9 cellular contexts compared by ENCODE assay signal in the genomic region with DNA sequence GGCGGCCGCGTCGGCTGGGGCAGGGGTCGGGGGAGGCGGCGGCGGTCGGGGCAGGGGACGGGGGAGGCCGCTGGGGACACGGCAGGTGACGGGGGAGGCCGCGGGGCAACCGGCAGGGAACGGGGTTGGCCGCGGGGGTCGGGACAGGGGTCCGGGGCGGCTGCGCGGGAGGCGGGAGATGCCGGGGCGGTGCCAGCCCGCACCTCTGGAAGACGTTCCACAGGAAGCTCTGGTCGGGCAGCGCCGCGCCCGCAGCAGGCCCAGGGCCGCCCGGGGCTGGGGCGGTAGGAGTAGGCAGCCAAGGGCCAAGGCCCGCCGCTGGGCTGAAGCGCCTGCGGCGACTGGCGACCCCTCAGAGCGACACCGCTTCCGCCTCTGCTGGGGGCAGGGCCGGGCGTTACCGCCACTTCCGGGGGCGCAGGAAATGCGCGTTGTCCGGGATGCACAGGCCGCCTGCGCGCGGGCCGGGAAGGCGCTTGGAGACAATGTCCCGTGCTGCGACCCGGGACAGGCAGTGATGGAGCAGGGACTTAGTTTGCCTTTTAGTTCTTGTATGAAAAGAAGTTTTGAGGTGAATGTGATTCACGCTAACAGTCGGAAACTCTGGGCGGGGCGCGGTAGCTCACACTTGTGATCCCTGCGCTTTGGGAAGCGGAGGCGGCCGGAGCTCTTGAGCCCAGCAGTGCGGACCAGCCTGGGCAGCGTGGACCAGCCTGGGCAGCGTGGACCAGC.
DNase-seq lines count a peak whose midpoint lies in the region; ATAC-seq and FAIRE-seq lines count a peak whose summit lies in the region.
"Had no signal": no experiment of that assay in that cellular context is flagged by ENCODE, and none has a peak within 500 bp of the region (broad histone marks: within the 10 kb centered on the region; RNA-seq: fewer than 3 reads in every experiment).

No MANE protein-coding gene starts in this region.

- peaks cover 26 to 63% (median 36%) of the 10 kb centered on the region in 11 experiments for H3K27me3 ChIP-seq in BLaER1 treated with 17β-estradiol and CSF1 and Interleukin-3, amounts not matched to agents 10 nM and 100 nM

- peak overlapping the region; percentile 66 to 84 (median 76); a peak in 21 of 22 replicates for H3K27ac ChIP-seq in BLaER1 treated with 17β-estradiol and CSF1 and Interleukin-3, amounts not matched to agents 10 nM and 100 nM

- H4K20me1 ChIP-seq in BLaER1 treated with 17β-estradiol and CSF1 and Interleukin-3, amounts not matched to agents 10 nM and 100 nM = peaks cover 0 to 5% (median 0%) of the 10 kb centered on the region in 11 experiments; a peak in 5 of 22 replicates

- H3K4me3 ChIP-seq in BLaER1 treated with 17β-estradiol and CSF1 and Interleukin-3, amounts not matched to agents 10 nM and 100 nM = peak overlapping the region; percentile 51 to 83 (median 67)

- peak; percentile 88 for ATAC-seq in HG03439 (IDR thresholded peaks at IDR 0.05; ENCODE audit: unreplicated experiment)

- DNase-seq in GM19239 (ENCODE audit: insufficient read length, low spot score) (peak; percentile 92), NCI-H82 treated with DMSO at 0.1 percent for 48 hours (lab: John Stamatoyannopoulos, UW; ENCODE audit: unreplicated experiment) (peak; percentile 29), epidermal melanocyte (ENCODE audit: insufficient read length, low spot score) (peak; percentile 86), middle frontal gyrus (ENCODE audit: extremely low spot score, low spot score) (peak; percentile 62)
- peak; percentile 70 for DNase-seq in activated CD8-positive, alpha-beta memory T cell treated with anti-CD3 and anti-CD28 coated beads, Interleukin-2, amount 50 U/mL, for 4 hours
- DNase-seq in stimulated activated CD8-positive, alpha-beta memory T cell treated with anti-CD3 and anti-CD28 coated beads, Interleukin-2, amount 100 ng/mL, for 1 hour (ENCODE audit: low read depth in 2 of 2) = peak; percentile 51 to 63

- no peaks in the 10 kb centered on the region for H3K9me3 ChIP-seq in BLaER1 treated with 17β-estradiol and CSF1 and Interleukin-3, amounts not matched to agents 10 nM and 100 nM (replicated peaks in 1 of 11)

- peak overlapping the region; percentile 80 to 99 (median 96) for H3K4me2 ChIP-seq in BLaER1 treated with 17β-estradiol and CSF1 and Interleukin-3, amounts not matched to agents 10 nM and 100 nM

- H3K4me1 ChIP-seq in BLaER1 treated with 17β-estradiol and CSF1 and Interleukin-3, amounts not matched to agents 10 nM and 100 nM = peaks cover 0 to 40% (median 36%) of the 10 kb centered on the region in 10 experiments; a peak in 17 of 20 replicates

- peak overlapping the region; percentile 72 to 84 (median 81) for H3K9ac ChIP-seq in BLaER1 treated with 17β-estradiol and CSF1 and Interleukin-3, amounts not matched to agents 10 nM and 100 nM

- H3K36me3 ChIP-seq in BLaER1 treated with 17β-estradiol and CSF1 and Interleukin-3, amounts not matched to agents 10 nM and 100 nM = peaks cover 0 to 5% (median 0%) of the 10 kb centered on the region in 11 experiments; a peak in 2 of 22 replicates

- FAIRE-seq in GM19239 (lab: Jason Lieb, UNC) = no peak
- FAIRE-seq: TTC549 had no signal

Comparison
In these comparisons a context has a peak if more than half of its experiments do, and no peak if none do; other contexts are left out.
1. Peak in every context shown above with its lines: DNase-seq, ATAC-seq, H3K4me3 ChIP-seq and H3K27ac ChIP-seq.
2. DNase-seq: peak in every context shown above with its lines; median percentile 92 in GM19239; 86 in epidermal melanocyte; 70 in activated CD8-positive, alpha-beta memory T cell treated with anti-CD3 and anti-CD28 coated beads, Interleukin-2, amount 50 U/mL, for 4 hours; 62 in middle frontal gyrus; 57 in stimulated activated CD8-positive, alpha-beta memory T cell treated with anti-CD3 and anti-CD28 coated beads, Interleukin-2, amount 100 ng/mL, for 1 hour; 29 in NCI-H82 treated with DMSO at 0.1 percent for 48 hours.